8 cellular contexts compared by ENCODE assay signal in the genomic region with DNA sequence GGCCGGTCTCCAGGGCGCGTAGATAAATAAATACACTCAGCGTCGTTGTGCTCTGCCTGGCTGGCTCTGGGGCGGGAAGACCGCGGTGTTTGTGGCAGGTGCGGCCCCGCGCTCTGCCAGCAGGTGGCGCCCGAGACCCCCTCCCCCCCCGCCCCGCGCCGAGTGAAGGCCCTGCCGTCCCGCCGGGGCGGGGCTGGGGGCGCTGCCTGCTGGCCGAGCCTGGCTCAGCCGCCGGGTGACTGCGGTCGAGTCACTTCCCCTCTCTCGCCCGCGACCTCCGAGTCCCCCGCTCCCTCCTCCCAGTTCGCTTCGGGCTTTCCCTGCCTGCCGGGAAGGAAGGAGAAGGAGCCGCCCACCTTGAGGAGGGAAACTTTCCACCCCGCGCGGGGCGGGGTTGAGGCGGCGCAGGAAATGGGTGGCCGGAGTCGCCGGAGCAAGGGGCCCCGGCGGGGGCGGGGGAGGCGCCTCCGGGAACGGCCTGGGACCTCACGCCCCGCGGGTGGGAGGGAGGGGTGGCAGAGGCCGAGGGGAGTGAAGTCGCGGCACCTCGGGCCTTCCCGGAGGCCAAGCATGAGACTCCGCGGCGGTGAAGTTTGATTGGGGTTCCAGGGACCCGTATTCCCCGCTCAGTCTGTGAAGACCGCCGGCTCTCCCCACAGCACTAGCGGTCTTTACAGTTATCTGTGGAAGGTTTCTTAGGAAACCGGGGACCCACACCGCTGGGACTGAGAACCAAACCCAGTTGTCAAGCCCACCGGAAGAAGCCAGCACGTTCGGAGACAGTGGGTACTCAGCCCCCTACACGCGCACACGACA. TPM values are rescaled to one million over a fixed set of nuclear protein-coding genes. Genes with fewer than 3 reads are reported as not detected.
DNase-seq lines count a peak whose midpoint lies in the region; ATAC-seq and TF ChIP-seq lines count a peak whose summit lies in the region.

No MANE protein-coding gene starts in this region.

- peak; percentile 47 to 48 for DNase-seq in NCI-H187 (lab: John Stamatoyannopoulos, UW)
- DNase-seq in NCI-H187 treated with DMSO at 0.1 percent for 48 hours (lab: John Stamatoyannopoulos, UW) = no peak
- peak; percentile 74 for DNase-seq in NCI-H510A (lab: John Stamatoyannopoulos, UW)
- peak; percentile 69 to 79 for DNase-seq in activated CD4-positive, alpha-beta T cell treated with anti-CD3 and anti-CD28 coated beads, Interleukin-2, amount 50 U/mL, for 24 hours (ENCODE audit: low read depth in 1 of 2, low spot score in 1 of 2)
- DNase-seq in dermis blood vessel endothelial cell = peak; percentile 96
- peak; percentile 81 to 97 for DNase-seq in lower leg skin (ENCODE audit: low spot score in 2 of 2)
- DNase-seq in stimulated activated CD4-positive, alpha-beta T cell treated with anti-CD3 and anti-CD28 coated beads, Interleukin-4, amount 100 ng/mL, for 24 hours = peak; percentile 86

- 0 to 2% methylated on average over 27 to 38 of the region's 75 CpGs for WGBS in lower leg skin, 2 donors

- peak; percentile 32 for ATAC-seq in HG02981 (IDR thresholded peaks at IDR 0.05; ENCODE audit: unreplicated experiment)

- no peak for TF ChIP-seq CTCF in lower leg skin (IDR thresholded peaks at IDR 0.05)

- no peak overlapping the region for H3K4me3 ChIP-seq in lower leg skin (ENCODE audit: low read depth, poor library complexity, severe bottlenecking)

- no peak for TF ChIP-seq POLR2A in lower leg skin (IDR thresholded peaks at IDR 0.05)

- intact Hi-C loops in lower leg skin (cut with DNase I; ENCODE audit: low total_unique reads) = no loop called here

RNA-seq across cellular contexts. Expression of a gene that starts 1.5 kb away (rescaled TPM):
- total RNA-seq in dermis blood vessel endothelial cell = 15.7 and 15.9 TPM in 2 replicates
- 10 to 100 TPM; 40.5 to 71.0 (median 57.3) TPM for total RNA-seq in lower leg skin

RNA-seq across cellular contexts. Expression of a gene that starts 2.0 kb away (rescaled TPM):
- total RNA-seq in dermis blood vessel endothelial cell = 23.3 and 24.8 TPM in 2 replicates
- 10 to 100 TPM; 57.8 to 73.3 (median 61.2) TPM for total RNA-seq in lower leg skin

RNA-seq across cellular contexts. Expression of a gene that starts 4.1 kb away (rescaled TPM):
- total RNA-seq in dermis blood vessel endothelial cell (38.7 and 47.5 TPM in 2 replicates), lower leg skin (10 to 100 TPM; 41.9 to 62.9 (median 50.6) TPM)

RNA-seq across cellular contexts. Expression of a gene that starts 16.2 kb away (rescaled TPM):
- total RNA-seq in dermis blood vessel endothelial cell = 31.1 and 48.2 TPM in 2 replicates
- total RNA-seq in lower leg skin = 100 to 1,000 TPM in 2 of 4 donors, 10 to 100 TPM in 2; 71.9 to 113 (median 100) TPM

RNA-seq across cellular contexts. Expression of a gene that starts 21.2 kb away (rescaled TPM):
- total RNA-seq in dermis blood vessel endothelial cell = 0.14 and 0.17 TPM in 2 replicates
- 100 to 1,000 TPM; 168 to 197 (median 184) TPM for total RNA-seq in lower leg skin
